1 cellular context compared by ENCODE assay signal in genomic region chr7:96321670-96322372, GRCh38.
A peak's percentile ranks its signal among the peaks of the same experiment; 100 is the strongest.
TF ChIP-seq lines count a peak whose summit lies in the region.

A gene with protein sequence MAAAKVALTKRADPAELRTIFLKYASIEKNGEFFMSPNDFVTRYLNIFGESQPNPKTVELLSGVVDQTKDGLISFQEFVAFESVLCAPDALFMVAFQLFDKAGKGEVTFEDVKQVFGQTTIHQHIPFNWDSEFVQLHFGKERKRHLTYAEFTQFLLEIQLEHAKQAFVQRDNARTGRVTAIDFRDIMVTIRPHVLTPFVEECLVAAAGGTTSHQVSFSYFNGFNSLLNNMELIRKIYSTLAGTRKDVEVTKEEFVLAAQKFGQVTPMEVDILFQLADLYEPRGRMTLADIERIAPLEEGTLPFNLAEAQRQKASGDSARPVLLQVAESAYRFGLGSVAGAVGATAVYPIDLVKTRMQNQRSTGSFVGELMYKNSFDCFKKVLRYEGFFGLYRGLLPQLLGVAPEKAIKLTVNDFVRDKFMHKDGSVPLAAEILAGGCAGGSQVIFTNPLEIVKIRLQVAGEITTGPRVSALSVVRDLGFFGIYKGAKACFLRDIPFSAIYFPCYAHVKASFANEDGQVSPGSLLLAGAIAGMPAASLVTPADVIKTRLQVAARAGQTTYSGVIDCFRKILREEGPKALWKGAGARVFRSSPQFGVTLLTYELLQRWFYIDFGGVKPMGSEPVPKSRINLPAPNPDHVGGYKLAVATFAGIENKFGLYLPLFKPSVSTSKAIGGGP (minus strand): TSS chr7:96322098. CDS start chr7:96321956, 142 bp downstream.

TF ChIP-seq in SK-N-SH, 30 proteins besides CTCF, POLR2A, EP300 and RAD21 (continued from another document):
- TF ChIP-seq USF2 (IDR thresholded peaks at IDR 0.05; ENCODE audit: borderline replicate concordance, low read depth, low read length) (peak; percentile 91), RFX5 (IDR thresholded peaks at IDR 0.05; ENCODE audit: low read length) (peak; percentile 71; the same call in 1 of the 2 replicates), TEAD4 (IDR thresholded peaks at IDR 0.05; ENCODE audit: borderline replicate concordance, insufficient read depth) (no peak), CHD2 (IDR thresholded peaks at IDR 0.05; ENCODE audit: low read length, partially characterized antibody) (no peak), TAF1 (IDR thresholded peaks at IDR 0.05; ENCODE audit: borderline replicate concordance, low read depth, low read length) (peak; percentile 24; the same call in 1 of the 2 replicates), MXI1 (IDR thresholded peaks at IDR 0.05; ENCODE audit: low read depth, low read length) (peak; percentile 95), MAX (IDR thresholded peaks at IDR 0.05; ENCODE audit: low read depth) (peak; percentile 95), RXRA (IDR thresholded peaks at IDR 0.05; ENCODE audit: borderline replicate concordance, low read depth) (no peak), FOSL2 (IDR thresholded peaks at IDR 0.05; ENCODE audit: borderline replicate concordance, low read depth) (no peak), NFIC (IDR thresholded peaks at IDR 0.05; ENCODE audit: borderline replicate concordance) (0 out of 2 replicates have a peak, but pooled peaks have one; percentile 30), POLR2AphosphoS5 (IDR thresholded peaks at IDR 0.05; ENCODE audit: low read depth, low read length) (peak; percentile 31), RCOR1 (IDR thresholded peaks at IDR 0.05; ENCODE audit: low read length) (no peak; the same call in 1 of the 2 replicates)
- TF ChIP-seq, protein P1, sequence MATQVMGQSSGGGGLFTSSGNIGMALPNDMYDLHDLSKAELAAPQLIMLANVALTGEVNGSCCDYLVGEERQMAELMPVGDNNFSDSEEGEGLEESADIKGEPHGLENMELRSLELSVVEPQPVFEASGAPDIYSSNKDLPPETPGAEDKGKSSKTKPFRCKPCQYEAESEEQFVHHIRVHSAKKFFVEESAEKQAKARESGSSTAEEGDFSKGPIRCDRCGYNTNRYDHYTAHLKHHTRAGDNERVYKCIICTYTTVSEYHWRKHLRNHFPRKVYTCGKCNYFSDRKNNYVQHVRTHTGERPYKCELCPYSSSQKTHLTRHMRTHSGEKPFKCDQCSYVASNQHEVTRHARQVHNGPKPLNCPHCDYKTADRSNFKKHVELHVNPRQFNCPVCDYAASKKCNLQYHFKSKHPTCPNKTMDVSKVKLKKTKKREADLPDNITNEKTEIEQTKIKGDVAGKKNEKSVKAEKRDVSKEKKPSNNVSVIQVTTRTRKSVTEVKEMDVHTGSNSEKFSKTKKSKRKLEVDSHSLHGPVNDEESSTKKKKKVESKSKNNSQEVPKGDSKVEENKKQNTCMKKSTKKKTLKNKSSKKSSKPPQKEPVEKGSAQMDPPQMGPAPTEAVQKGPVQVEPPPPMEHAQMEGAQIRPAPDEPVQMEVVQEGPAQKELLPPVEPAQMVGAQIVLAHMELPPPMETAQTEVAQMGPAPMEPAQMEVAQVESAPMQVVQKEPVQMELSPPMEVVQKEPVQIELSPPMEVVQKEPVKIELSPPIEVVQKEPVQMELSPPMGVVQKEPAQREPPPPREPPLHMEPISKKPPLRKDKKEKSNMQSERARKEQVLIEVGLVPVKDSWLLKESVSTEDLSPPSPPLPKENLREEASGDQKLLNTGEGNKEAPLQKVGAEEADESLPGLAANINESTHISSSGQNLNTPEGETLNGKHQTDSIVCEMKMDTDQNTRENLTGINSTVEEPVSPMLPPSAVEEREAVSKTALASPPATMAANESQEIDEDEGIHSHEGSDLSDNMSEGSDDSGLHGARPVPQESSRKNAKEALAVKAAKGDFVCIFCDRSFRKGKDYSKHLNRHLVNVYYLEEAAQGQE (IDR thresholded peaks at IDR 0.05; ENCODE audit: low read depth, low read length): peak; percentile 99
- TF ChIP-seq, protein P2, sequence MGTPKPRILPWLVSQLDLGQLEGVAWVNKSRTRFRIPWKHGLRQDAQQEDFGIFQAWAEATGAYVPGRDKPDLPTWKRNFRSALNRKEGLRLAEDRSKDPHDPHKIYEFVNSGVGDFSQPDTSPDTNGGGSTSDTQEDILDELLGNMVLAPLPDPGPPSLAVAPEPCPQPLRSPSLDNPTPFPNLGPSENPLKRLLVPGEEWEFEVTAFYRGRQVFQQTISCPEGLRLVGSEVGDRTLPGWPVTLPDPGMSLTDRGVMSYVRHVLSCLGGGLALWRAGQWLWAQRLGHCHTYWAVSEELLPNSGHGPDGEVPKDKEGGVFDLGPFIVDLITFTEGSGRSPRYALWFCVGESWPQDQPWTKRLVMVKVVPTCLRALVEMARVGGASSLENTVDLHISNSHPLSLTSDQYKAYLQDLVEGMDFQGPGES (IDR thresholded peaks at IDR 0.05; ENCODE audit: low read depth, low read length): no peak
- TF ChIP-seq, protein P3, sequence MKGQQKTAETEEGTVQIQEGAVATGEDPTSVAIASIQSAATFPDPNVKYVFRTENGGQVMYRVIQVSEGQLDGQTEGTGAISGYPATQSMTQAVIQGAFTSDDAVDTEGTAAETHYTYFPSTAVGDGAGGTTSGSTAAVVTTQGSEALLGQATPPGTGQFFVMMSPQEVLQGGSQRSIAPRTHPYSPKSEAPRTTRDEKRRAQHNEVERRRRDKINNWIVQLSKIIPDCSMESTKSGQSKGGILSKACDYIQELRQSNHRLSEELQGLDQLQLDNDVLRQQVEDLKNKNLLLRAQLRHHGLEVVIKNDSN (IDR thresholded peaks at IDR 0.05; ENCODE audit: borderline replicate concordance, low read depth): peak; percentile 99
TF ChIP-seq in SK-N-SH: peak in this region for 14.
